ENCODE assay signal across 10 cellular contexts in genomic region chr6:9766240-9766915, GRCh38.
DNase-seq lines count a peak whose midpoint lies in the region; TF ChIP-seq lines count a peak whose summit lies in the region.
"Had no signal": no experiment of that assay in that cellular context is flagged by ENCODE, and none has a peak within 500 bp of the region (broad histone marks: within the 10 kb centered on the region; RNA-seq: fewer than 3 reads in every experiment).

No MANE protein-coding gene starts in this region.

- H3K36me3 ChIP-seq in smooth muscle cell (ENCODE audit: low read depth), result no peaks in the 10 kb centered on the region
- H3K36me3 ChIP-seq in tibial artery, result no peaks in the 10 kb centered on the region

- H3K79me2 ChIP-seq in smooth muscle cell (ENCODE audit: low read depth), result no peaks in the 10 kb centered on the region

- peak overlapping the region; percentile 33 for H3K9ac ChIP-seq in smooth muscle cell (ENCODE audit: low read depth)

- peak overlapping the region; percentile 79 for H3K27ac Mint-ChIP-seq in chondrocyte (ENCODE audit: unreplicated experiment)
- H3K27ac Mint-ChIP-seq: activated CD4-positive, alpha-beta T cell treated with anti-CD3 and anti-CD28 coated beads, Interleukin-2, amount 10 ng/mL, durations not matched to agents 24 days and 14 days had no signal

- H3K36me3 Mint-ChIP-seq in chondrocyte (ENCODE audit: low read depth), result no peaks in the 10 kb centered on the region

- DNase-seq in NCI-H82 (lab: John Stamatoyannopoulos, UW), result peak; percentile 9
- DNase-seq in NCI-H82 treated with DMSO at 0.1 percent for 48 hours (lab: John Stamatoyannopoulos, UW; ENCODE audit: unreplicated experiment), result no peak
- peak; percentile 21 for DNase-seq in HPDE6-E6E7 (ENCODE audit: extremely low spot score)
- no peak for DNase-seq in chondrocyte (ENCODE audit: low spot score)
- DNase-seq in smooth muscle cell (lab: John Stamatoyannopoulos, UW; ENCODE audit: unreplicated experiment), result no peak
- no peak for DNase-seq in superior temporal gyrus (ENCODE audit: extremely low spot score)
- no peak for DNase-seq in DMS 273 (lab: John Stamatoyannopoulos, UW; ENCODE audit: unreplicated experiment)
- no peak for DNase-seq in tibial artery
- DNase-seq: activated CD4-positive, alpha-beta T cell treated with anti-CD3 and anti-CD28 coated beads, Interleukin-2, amount 10 ng/mL, durations not matched to agents 24 days and 14 days had no signal

- H3K27me3 Mint-ChIP-seq in chondrocyte (ENCODE audit: low read depth), result no peaks in the 10 kb centered on the region
- H3K27me3 Mint-ChIP-seq: activated CD4-positive, alpha-beta T cell treated with anti-CD3 and anti-CD28 coated beads, Interleukin-2, amount 10 ng/mL, durations not matched to agents 24 days and 14 days had no signal

- no peak for TF ChIP-seq CTCF in chondrocyte (IDR thresholded peaks at IDR 0.05)
- TF ChIP-seq CTCF in smooth muscle cell (IDR thresholded peaks at IDR 0.05; ENCODE audit: borderline replicate concordance, insufficient read depth, poor library complexity, severe bottlenecking), result no peak
- TF ChIP-seq CTCF in tibial artery (IDR thresholded peaks at IDR 0.05), result no peak

- H3K4me1 ChIP-seq in smooth muscle cell (ENCODE audit: low read depth), result no peaks in the 10 kb centered on the region
- no peaks in the 10 kb centered on the region for H3K4me1 ChIP-seq in tibial artery

- peak overlapping the region; percentile 85 for H2AFZ ChIP-seq in smooth muscle cell (ENCODE audit: low read depth)

- H3K27ac ChIP-seq in smooth muscle cell (ENCODE audit: low read depth) (peak overlapping the region; percentile 86), tibial artery (no peak overlapping the region)
- H3K27ac ChIP-seq: 22Rv1 had no signal

- 5% methylated on average over 6 of the region's 6 CpGs for WGBS in smooth muscle cell (ENCODE audit: low lambda C conversion rate)

- peak overlapping the region; percentile 77 for H3K4me2 ChIP-seq in smooth muscle cell

- intact Hi-C loops in tibial artery (cut with DNase I; ENCODE audit: low total_unique reads), result no loop called here

- peaks cover 17% of the 10 kb centered on the region for H3F3A ChIP-seq in smooth muscle cell (ENCODE audit: low read depth)

- H3K4me3 ChIP-seq in smooth muscle cell (no peak overlapping the region), tibial artery (no peak overlapping the region)

- H3K9me3 Mint-ChIP-seq in chondrocyte (ENCODE audit: low read depth), result peaks cover 3% of the 10 kb centered on the region
- H3K9me3 Mint-ChIP-seq: activated CD4-positive, alpha-beta T cell treated with anti-CD3 and anti-CD28 coated beads, Interleukin-2, amount 10 ng/mL, durations not matched to agents 24 days and 14 days had no signal

- H3K9me3 ChIP-seq in smooth muscle cell (replicated peaks; ENCODE audit: low read depth) (no peaks in the 10 kb centered on the region), tibial artery (no peaks in the 10 kb centered on the region)

- H3K4me3 Mint-ChIP-seq in chondrocyte (ENCODE audit: unreplicated experiment), result no peak overlapping the region
- H3K4me3 Mint-ChIP-seq: activated CD4-positive, alpha-beta T cell treated with anti-CD3 and anti-CD28 coated beads, Interleukin-2, amount 10 ng/mL, durations not matched to agents 24 days and 14 days had no signal

- H4K20me1 ChIP-seq in smooth muscle cell (ENCODE audit: low read depth), result no peaks in the 10 kb centered on the region

- H3K27me3 ChIP-seq in smooth muscle cell (ENCODE audit: low read depth) (no peaks in the 10 kb centered on the region), tibial artery (no peaks in the 10 kb centered on the region)

- peaks cover 18% of the 10 kb centered on the region for H3K4me1 Mint-ChIP-seq in chondrocyte (ENCODE audit: low read depth)
- H3K4me1 Mint-ChIP-seq: activated CD4-positive, alpha-beta T cell treated with anti-CD3 and anti-CD28 coated beads, Interleukin-2, amount 10 ng/mL, durations not matched to agents 24 days and 14 days had no signal

Comparison
In these comparisons a context has a peak if more than half of its experiments do, and no peak if none do; other contexts are left out.
1. DNase-seq: peak in NCI-H82 (single experiment) and HPDE6-E6E7 (single experiment); none in NCI-H82 treated with DMSO at 0.1 percent for 48 hours (single experiment), chondrocyte (single experiment), smooth muscle cell (single experiment), superior temporal gyrus (single experiment), DMS 273 (single experiment) and tibial artery (0 of 2).